1 cellular context compared by ENCODE assay signal in the genomic region with DNA sequence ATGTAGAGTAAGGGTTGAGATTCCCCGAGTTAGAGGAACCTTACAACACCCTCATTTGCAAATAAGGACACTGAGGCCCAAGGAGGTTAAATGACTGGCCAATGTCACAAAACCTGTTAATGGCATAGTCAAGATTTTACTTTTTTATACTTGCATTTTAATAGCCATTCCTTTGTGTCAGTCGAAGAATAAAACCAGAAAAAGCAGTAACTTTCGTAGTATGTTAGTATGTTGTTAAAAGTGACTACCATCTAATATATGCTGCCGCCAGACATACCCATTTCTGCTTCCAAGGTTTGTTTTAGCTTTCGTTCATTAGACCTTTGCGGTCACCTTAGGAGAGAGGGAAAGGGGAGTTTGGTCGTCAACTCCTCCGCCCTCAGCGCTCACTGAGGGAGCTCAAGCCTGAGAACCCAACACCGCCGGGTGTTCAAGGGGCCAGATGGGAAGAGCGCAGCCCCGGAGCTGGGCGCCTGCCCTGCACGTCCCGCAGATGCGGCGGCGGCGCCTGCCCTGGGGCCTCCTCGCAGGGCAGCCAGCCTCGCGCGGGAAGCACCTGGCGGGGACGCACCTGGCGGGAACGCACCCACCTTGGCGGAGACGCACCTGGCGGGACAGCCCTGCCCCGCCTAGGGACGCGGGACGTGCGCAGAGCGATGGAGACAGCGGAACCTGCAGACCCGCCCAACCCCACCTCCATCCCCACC.
TF ChIP-seq lines count a peak whose summit lies in the region.

No MANE protein-coding gene starts in this region.

TF ChIP-seq in H1, 55 proteins besides CTCF, POLR2A, EP300 and RAD21 (continued from another document):
- TF ChIP-seq, protein P1, sequence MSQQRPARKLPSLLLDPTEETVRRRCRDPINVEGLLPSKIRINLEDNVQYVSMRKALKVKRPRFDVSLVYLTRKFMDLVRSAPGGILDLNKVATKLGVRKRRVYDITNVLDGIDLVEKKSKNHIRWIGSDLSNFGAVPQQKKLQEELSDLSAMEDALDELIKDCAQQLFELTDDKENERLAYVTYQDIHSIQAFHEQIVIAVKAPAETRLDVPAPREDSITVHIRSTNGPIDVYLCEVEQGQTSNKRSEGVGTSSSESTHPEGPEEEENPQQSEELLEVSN (IDR thresholded peaks at IDR 0.05), result peak; percentile 86
- TF ChIP-seq SIN3A (conservative IDR thresholded peaks at IDR 0.05 in 1 of 2, IDR thresholded peaks at IDR 0.05 in 1 of 2; ENCODE audit: low read depth in 1 of 2, low read length in 2 of 2), result 0 out of 4 replicates have a peak, but pooled peaks of 1 of the 2 experiments have one; percentile 1
